17 cellular contexts compared by ENCODE assay signal in genomic region chr4:40059362-40059761, GRCh38. TPM values are rescaled to one million over a fixed set of nuclear protein-coding genes. Genes with fewer than 3 reads are reported as not detected.
A peak's percentile ranks its signal among the peaks of the same experiment; 100 is the strongest.
DNase-seq lines count a peak whose midpoint lies in the region; ATAC-seq, FAIRE-seq and TF ChIP-seq lines count a peak whose summit lies in the region.
"Had no signal": no experiment of that assay in that cellular context is flagged by ENCODE, and none has a peak within 500 bp of the region (broad histone marks: within the 10 kb centered on the region; RNA-seq: fewer than 3 reads in every experiment).

No MANE protein-coding gene starts in this region.

- CTCF ChIA-PET in CD4-positive, alpha-beta T cell (lab: Charles Lee): no interaction called here

- H3K27ac Mint-ChIP-seq in CD4-positive, alpha-beta T cell: peak overlapping the region; percentile 3
- no peak overlapping the region for H3K27ac Mint-ChIP-seq in activated T-helper 17 cell treated with anti-CD3 and anti-CD28 coated beads, Interleukin-2, amount 50 U/mL, for 72 hours

- no peaks in the 10 kb centered on the region for H3K9me2 ChIP-seq in DOHH2 (replicated peaks; ENCODE audit: control insufficient read depth, low read length)

- H3K27me3 Mint-ChIP-seq in CD4-positive, alpha-beta T cell: no peaks in the 10 kb centered on the region
- no peaks in the 10 kb centered on the region for H3K27me3 Mint-ChIP-seq in activated T-helper 17 cell treated with anti-CD3 and anti-CD28 coated beads, Interleukin-2, amount 50 U/mL, for 72 hours

- H3K4me3 ChIP-seq in DOHH2 (ENCODE audit: low read length): no peak overlapping the region
- H3K4me3 ChIP-seq: tibial artery had no signal

- H3K9me3 ChIP-seq in CD4-positive, alpha-beta T cell (ENCODE audit: control insufficient read depth, low read length): no peaks in the 10 kb centered on the region
- H3K9me3 ChIP-seq in DOHH2 (ENCODE audit: control insufficient read depth, insufficient read depth, low read length): no peaks in the 10 kb centered on the region
- H3K9me3 ChIP-seq: pancreas, tibial artery had no signal

- H3K4me1 Mint-ChIP-seq in CD4-positive, alpha-beta T cell (ENCODE audit: low read depth): peaks cover 52% of the 10 kb centered on the region
- peaks cover 25% of the 10 kb centered on the region for H3K4me1 Mint-ChIP-seq in activated T-helper 17 cell treated with anti-CD3 and anti-CD28 coated beads, Interleukin-2, amount 50 U/mL, for 72 hours

- no peak for FAIRE-seq in urothelium cell line (lab: Jason Lieb, UNC)
- FAIRE-seq: HTR-8/SVneo, pancreas had no signal

- no peak for DNase-seq in CD4-positive, alpha-beta T cell
- DNase-seq in mesenteric fat pad (ENCODE audit: low spot score) (peak; percentile 33), urothelium cell line (ENCODE audit: low spot score) (no peak), NCI-H1694 (lab: John Stamatoyannopoulos, UW) (no peak)
- DNase-seq in stimulated activated CD4-positive, alpha-beta T cell treated with anti-CD3 and anti-CD28 coated beads, Interleukin-15, amount 100 ng/mL, for 24 hours: no peak
- DNase-seq: COR-L47; glutamatergic neuron; NCI-H1092 treated with DMSO at 0.1 percent for 48 hours; NCI-H510A; stimulated activated CD4-positive, alpha-beta T cell treated with anti-CD3 and anti-CD28 coated beads, Interleukin-12 subunit alpha, Interleukin-12 subunit beta, amount 100 ng/mL, for 4 hours; tibial artery had no signal

- TF ChIP-seq CTCF in CD4-positive, alpha-beta T cell (IDR thresholded peaks at IDR 0.05): no peak
- no peak for TF ChIP-seq CTCF in DOHH2 (IDR thresholded peaks at IDR 0.05; ENCODE audit: low read depth, low read length, poor library complexity, severe bottlenecking)

- no peaks in the 10 kb centered on the region for H3K9me3 Mint-ChIP-seq in CD4-positive, alpha-beta T cell
- no peaks in the 10 kb centered on the region for H3K9me3 Mint-ChIP-seq in activated T-helper 17 cell treated with anti-CD3 and anti-CD28 coated beads, Interleukin-2, amount 50 U/mL, for 72 hours

- peaks cover 8% of the 10 kb centered on the region for H3F3A ChIP-seq in DOHH2 (ENCODE audit: control insufficient read depth, insufficient read depth)

- H3K4me3 Mint-ChIP-seq in CD4-positive, alpha-beta T cell: peak overlapping the region; percentile 78
- H3K4me3 Mint-ChIP-seq in activated T-helper 17 cell treated with anti-CD3 and anti-CD28 coated beads, Interleukin-2, amount 50 U/mL, for 72 hours: peak overlapping the region; percentile 92

- peaks cover 33% of the 10 kb centered on the region for H3K4me1 ChIP-seq in DOHH2 (ENCODE audit: control insufficient read depth, low read length)

- peak overlapping the region; percentile 80 for H3K4me2 ChIP-seq in DOHH2 (ENCODE audit: low read length)

- H3K36me3 Mint-ChIP-seq in CD4-positive, alpha-beta T cell (ENCODE audit: low read depth): peaks cover 36% of the 10 kb centered on the region
- peaks cover 46% of the 10 kb centered on the region for H3K36me3 Mint-ChIP-seq in activated T-helper 17 cell treated with anti-CD3 and anti-CD28 coated beads, Interleukin-2, amount 50 U/mL, for 72 hours (ENCODE audit: low read depth)

- peaks cover 50% of the 10 kb centered on the region for H3K79me2 ChIP-seq in DOHH2 (ENCODE audit: control insufficient read depth, low read length)

- no peaks in the 10 kb centered on the region for H3K27me3 ChIP-seq in CD4-positive, alpha-beta T cell (ENCODE audit: control insufficient read depth, insufficient read depth, low read length)
- no peaks in the 10 kb centered on the region for H3K27me3 ChIP-seq in DOHH2 (ENCODE audit: control insufficient read depth, low read length)
- H3K27me3 ChIP-seq: cardiac muscle cell, pancreas, tibial artery had no signal

- H3K36me3 ChIP-seq in DOHH2 (ENCODE audit: control insufficient read depth, low read length): peaks cover 9% of the 10 kb centered on the region
- H3K36me3 ChIP-seq: pancreas, tibial artery had no signal

- no peak for ATAC-seq in CD4-positive, alpha-beta T cell (ENCODE audit: poor library complexity)
- no peak for ATAC-seq in activated T-helper 17 cell treated with anti-CD3 and anti-CD28 coated beads, Interleukin-2, amount 50 U/mL, for 72 hours (replicated peaks)
- ATAC-seq in GM21423 (IDR thresholded peaks at IDR 0.05; ENCODE audit: unreplicated experiment): no peak
- ATAC-seq: pancreas had no signal

- 0 out of 2 replicates have a peak, but pooled peaks cover 3% of the 10 kb centered on the region for H4K20me1 ChIP-seq in DOHH2 (ENCODE audit: control insufficient read depth, insufficient read depth, low read depth, low read length)

- intact Hi-C loops in CD4-positive, alpha-beta T cell (cut with DNase I, micrococcal nuclease): loop anchor here (5.0 to 10.0 kb wide), 10 partner anchors 63 to 838 kb away; partner anchors contain the start of gene PDS5A (in 1 of the 2)

- H3K27ac ChIP-seq in CD4-positive, alpha-beta T cell (ENCODE audit: low read depth, low read length): no peak overlapping the region
- H3K27ac ChIP-seq in DOHH2 (ENCODE audit: low read depth, low read length): no peak overlapping the region
- H3K27ac ChIP-seq: cardiac muscle cell, tibial artery had no signal

- POLR2A ChIA-PET in CD4-positive, alpha-beta T cell (lab: Charles Lee): no interaction called here

RNA-seq across cellular contexts. Expression of gene N4BP2, which starts 2.7 kb away (rescaled TPM):
- 10 to 100 TPM; 21.7 to 25.2 TPM for total RNA-seq in CD4-positive, alpha-beta T cell
- 10 to 100 TPM; 11.8 to 17.6 TPM for total RNA-seq in activated T-helper 17 cell treated with anti-CD3 and anti-CD28 coated beads, Interleukin-2, amount 50 U/mL, for 72 hours
- total RNA-seq in mesenteric fat pad: 6.4 TPM
